In genomic region chr4:68416591-68416990, GRCh38 we compare ENCODE assay signal across 18 cellular contexts. TPM values are rescaled to one million over a fixed set of nuclear protein-coding genes. Genes with fewer than 3 reads are reported as not detected.
"Had no signal": no experiment of that assay in that cellular context is flagged by ENCODE, and none has a peak within 500 bp of the region (broad histone marks: within the 10 kb centered on the region; RNA-seq: fewer than 3 reads in every experiment).

No MANE protein-coding gene starts in this region.

- H3K9ac ChIP-seq: neural progenitor cell had no signal

- H3K4me2 ChIP-seq: neural progenitor cell had no signal

- H3K9me3 ChIP-seq: ovary had no signal

- DNase-seq: activated CD4-positive, alpha-beta memory T cell treated with anti-CD3 and anti-CD28 coated beads for 36 hours; activated CD8-positive, alpha-beta memory T cell treated with anti-CD3 and anti-CD28 coated beads, Interleukin-2, amount 10 ng/mL, durations not matched to agents 7 days and 5 days; activated naive CD4-positive, alpha-beta T cell treated with anti-CD3 and anti-CD28 coated beads, Interleukin-2, amount 10 ng/mL, durations not matched to agents 7 days and 5 days; activated T-cell treated with anti-CD3 and anti-CD28 coated beads, Interleukin-2, amount 50 U/mL, for 1 hour; dorsolateral prefrontal cortex; heart left ventricle; midbrain; ovary; stimulated activated CD4-positive, alpha-beta T cell treated with anti-CD3 and anti-CD28 coated beads, Interleukin-2, amount 100 ng/mL, for 24 hours; T-helper 1 cell had no signal

- H3K4me3 ChIP-seq: dorsolateral prefrontal cortex, heart left ventricle, lung, neural progenitor cell, ovary had no signal

- H3K4me1 ChIP-seq: heart left ventricle, neural progenitor cell had no signal

- H3K27me3 ChIP-seq: heart left ventricle, neural progenitor cell, ovary had no signal

- H3K36me3 ChIP-seq: heart left ventricle, neural progenitor cell, ovary had no signal

- H2AFZ ChIP-seq: neural progenitor cell had no signal

- H3K27ac ChIP-seq: dorsolateral prefrontal cortex, heart left ventricle, neural progenitor cell, ovary, VCaP had no signal

- ATAC-seq: activated CD8-positive, alpha-beta memory T cell treated with anti-CD3 and anti-CD28 coated beads, Interleukin-2, amount 10 ng/mL, durations not matched to agents 7 days and 5 days; heart left ventricle; sciatic nerve had no signal

RNA-seq across cellular contexts. Expression of gene TMPRSS11E, which starts 30.7 kb away (rescaled TPM):
- total RNA-seq: activated CD4-positive, alpha-beta memory T cell treated with anti-CD3 and anti-CD28 coated beads for 36 hours; activated T-helper 2 cell treated with anti-CD3 and anti-CD28 coated beads, Interferon-gamma antibody, Interleukin-2, Interleukin-4, amounts not matched to agents 10 μg/mL and 5 μg/mL and 100 μg/mL, durations not matched to agents 14 hours and 24 hours and 36 hours; cardiac septum; dorsolateral prefrontal cortex; frontal cortex; heart left ventricle; lung; ovary; pulmonary artery endothelial cell; sciatic nerve had no signal
- polyA plus RNA-seq: heart left ventricle, ovary had no signal
